Comparison of ENCODE assay signal across 8 cellular contexts in the genomic region with DNA sequence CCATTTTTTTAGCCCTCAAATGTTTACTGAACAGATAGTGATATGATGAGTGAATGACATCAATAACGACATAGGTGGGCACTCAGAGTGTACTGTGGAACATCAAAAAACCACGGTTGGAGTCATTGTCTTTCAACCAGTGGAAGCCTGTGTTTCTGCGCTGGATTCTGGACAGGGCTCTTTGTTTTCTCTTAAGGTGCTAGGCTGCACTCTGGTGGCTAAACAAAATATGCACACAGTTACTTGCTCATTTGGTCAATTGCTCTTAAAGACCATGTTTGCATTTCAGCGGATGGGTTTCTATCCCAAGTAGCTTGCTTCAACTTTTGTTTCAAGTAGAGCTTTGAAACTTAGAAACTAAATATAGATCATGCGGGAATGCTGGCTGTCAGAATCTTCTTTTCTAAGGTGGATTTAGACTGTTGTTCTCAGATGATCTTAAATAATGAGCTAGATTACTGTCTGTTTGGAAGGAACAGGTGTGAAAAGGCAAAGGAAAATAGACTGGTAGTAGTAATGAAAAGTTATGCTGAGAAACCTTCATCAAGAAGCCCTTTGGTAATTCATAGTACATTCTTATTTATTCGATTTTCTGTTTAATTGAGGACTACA.
DNase-seq lines count a peak whose midpoint lies in the region; ATAC-seq lines count a peak whose summit lies in the region.

No MANE protein-coding gene starts in this region.

- DNase-seq in AG08396 (ENCODE audit: low spot score) (peak; percentile 76), NCI-H1105 (lab: John Stamatoyannopoulos, UW) (peak; percentile 74), SKM-1 treated with dmso at 0.1 percent for 144 hours (lab: John Stamatoyannopoulos, UW; ENCODE audit: unreplicated experiment) (peak; percentile 70), brain pericyte (ENCODE audit: low read depth, low spot score) (peak; percentile 18), inferior parietal cortex (ENCODE audit: extremely low spot score) (peak; percentile 90)
- peak; percentile 2 to 34 for DNase-seq in stimulated activated CD4-positive, alpha-beta T cell treated with anti-CD3 and anti-CD28 coated beads, Interleukin-1b, Interleukin-23, amount 100 ng/mL, for 4 hours (ENCODE audit: low read depth in 2 of 2)

- peak; percentile 94 for ATAC-seq in GM18499 (IDR thresholded peaks at IDR 0.05; ENCODE audit: insufficient read depth, unreplicated experiment)
- ATAC-seq in HG02840 (IDR thresholded peaks at IDR 0.05; ENCODE audit: low FRiP score, unreplicated experiment): peak; percentile 82

Comparison
In these comparisons a context has a peak if more than half of its experiments do, and no peak if none do; other contexts are left out.
1. Peak in every context shown above with its lines: DNase-seq and ATAC-seq.
2. DNase-seq: peak in every context shown above with its lines; median percentile 90 in inferior parietal cortex; 76 in AG08396; 74 in NCI-H1105; 70 in SKM-1 treated with dmso at 0.1 percent for 144 hours; 18 in brain pericyte; 18 in stimulated activated CD4-positive, alpha-beta T cell treated with anti-CD3 and anti-CD28 coated beads, Interleukin-1b, Interleukin-23, amount 100 ng/mL, for 4 hours.